ENCODE assay signal across 21 cellular contexts in the genomic region with DNA sequence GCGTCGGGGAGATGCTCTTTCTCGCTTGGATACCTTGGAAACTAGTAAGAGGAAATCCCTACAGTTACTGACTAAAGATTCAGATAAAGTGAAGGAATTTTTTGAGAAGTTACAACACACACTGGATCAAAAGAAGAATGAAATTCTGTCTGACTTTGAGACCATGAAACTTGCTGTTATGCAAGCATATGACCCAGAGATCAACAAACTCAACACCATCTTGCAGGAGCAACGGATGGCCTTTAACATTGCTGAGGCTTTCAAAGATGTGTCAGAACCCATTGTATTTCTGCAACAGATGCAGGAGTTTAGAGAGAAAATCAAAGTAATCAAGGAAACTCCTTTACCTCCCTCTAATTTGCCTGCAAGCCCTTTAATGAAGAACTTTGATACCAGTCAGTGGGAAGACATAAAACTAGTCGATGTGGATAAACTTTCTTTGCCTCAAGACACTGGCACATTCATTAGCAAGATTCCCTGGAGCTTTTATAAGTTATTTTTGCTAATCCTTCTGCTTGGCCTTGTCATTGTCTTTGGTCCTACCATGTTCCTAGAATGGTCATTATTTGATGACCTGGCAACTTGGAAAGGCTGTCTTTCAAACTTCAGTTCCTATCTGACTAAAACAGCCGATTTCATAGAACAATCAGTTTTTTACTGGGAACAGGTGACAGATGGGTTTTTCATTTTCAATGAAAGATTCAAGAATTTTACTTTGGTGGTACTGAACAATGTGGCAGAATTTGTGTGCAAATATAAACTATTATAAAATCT. TPM values are rescaled to one million over a fixed set of nuclear protein-coding genes. Genes with fewer than 3 reads are reported as not detected.
DNase-seq lines count a peak whose midpoint lies in the region; ATAC-seq and TF ChIP-seq lines count a peak whose summit lies in the region.
"Had no signal": no experiment of that assay in that cellular context is flagged by ENCODE, and none has a peak within 500 bp of the region (broad histone marks: within the 10 kb centered on the region; RNA-seq: fewer than 3 reads in every experiment).

No MANE protein-coding gene starts in this region.

- H3K4me3 Mint-ChIP-seq in Calu3 (ENCODE audit: low read depth, unreplicated experiment) (no peak overlapping the region), endothelial cell (ENCODE audit: unreplicated experiment) (peak overlapping the region; percentile 49), osteocyte (ENCODE audit: unreplicated experiment) (no peak overlapping the region)
- H3K4me3 Mint-ChIP-seq: B cell; T-helper 1 cell treated with Interleukin-12 subunit alpha and Interleukin-12 subunit beta and Interleukin-4 antibody, amounts not matched to agents 30 μg/mL and 1 μg/mL, for 36 hours had no signal

- no peak overlapping the region for H3K4me3 ChIP-seq in PC-3 (ENCODE audit: low read length)
- no peak overlapping the region for H3K4me3 ChIP-seq in mucosa of descending colon
- H3K4me3 ChIP-seq: colonic mucosa, GM23248, transverse colon had no signal

- no peaks in the 10 kb centered on the region for H3K9me2 ChIP-seq in PC-3 (replicated peaks; ENCODE audit: low read length)

- no peaks in the 10 kb centered on the region for H3F3A ChIP-seq in PC-3 (ENCODE audit: low read length, unreplicated experiment)

- TF ChIP-seq CTCF in Calu3 (IDR thresholded peaks at IDR 0.05; ENCODE audit: unreplicated experiment) (no peak), PC-3 (conservative IDR thresholded peaks at IDR 0.05; ENCODE audit: low read depth, low read length) (no peak), endothelial cell (IDR thresholded peaks at IDR 0.05; ENCODE audit: unreplicated experiment) (no peak), osteocyte (IDR thresholded peaks at IDR 0.05) (no peak), mucosa of descending colon (IDR thresholded peaks at IDR 0.05) (no peak)

- H3K27ac Mint-ChIP-seq in Calu3 (ENCODE audit: unreplicated experiment) (no peak overlapping the region), endothelial cell (ENCODE audit: unreplicated experiment) (no peak overlapping the region), osteocyte (ENCODE audit: unreplicated experiment) (peak overlapping the region; percentile 54)
- H3K27ac Mint-ChIP-seq: T-helper 1 cell treated with Interleukin-12 subunit alpha and Interleukin-12 subunit beta and Interleukin-4 antibody, amounts not matched to agents 30 μg/mL and 1 μg/mL, for 36 hours had no signal

- peaks cover 7% of the 10 kb centered on the region; the same call in 1 of the 2 replicates for H4K20me1 ChIP-seq in PC-3 (ENCODE audit: low read length)

- BruUV-seq in Calu3 (replicated peaks; lab: Mats Ljungman, UMichigan) (TSS peak; percentile 48), PC-3 (replicated peaks; lab: Mats Ljungman, UMichigan) (TSS peak; percentile 21)

- no peaks in the 10 kb centered on the region for H3K9me3 ChIP-seq in PC-3 (ENCODE audit: low read length)
- no peaks in the 10 kb centered on the region for H3K9me3 ChIP-seq in mucosa of descending colon
- H3K9me3 ChIP-seq: colonic mucosa, transverse colon had no signal

- DNase-seq in Calu3 (no peak), PC-3 (no peak), endothelial cell (ENCODE audit: low spot score) (no peak), osteocyte (ENCODE audit: extremely low spot score, unreplicated experiment) (no peak), mucosa of descending colon (no peak), dedifferentiated amniotic fluid mesenchymal stem cell (ENCODE audit: extremely low spot score) (no peak)
- DNase-seq: activated gamma-delta T cell treated with Interleukin-2 at 50 U/mL for 16 hours; colonic mucosa; foreskin melanocyte; GM23248; left cardiac atrium; NCI-H1417 treated with DMSO at 0.1 percent for 48 hours; NCI-H526 treated with DMSO at 0.1 percent for 48 hours; SHP77 treated with DMSO at 0.1 percent for 48 hours; stimulated activated naive CD4-positive, alpha-beta T cell; transverse colon had no signal

- H3K27me3 Mint-ChIP-seq in Calu3 (ENCODE audit: unreplicated experiment): no peaks in the 10 kb centered on the region
- no peaks in the 10 kb centered on the region for H3K27me3 Mint-ChIP-seq in endothelial cell (ENCODE audit: unreplicated experiment)
- H3K27me3 Mint-ChIP-seq in osteocyte (ENCODE audit: unreplicated experiment): no peaks in the 10 kb centered on the region
- H3K27me3 Mint-ChIP-seq: B cell had no signal

- H3K27me3 ChIP-seq in PC-3 (ENCODE audit: low read length): no peaks in the 10 kb centered on the region
- H3K27me3 ChIP-seq: colonic mucosa, transverse colon had no signal

- H3K4me1 ChIP-seq in PC-3 (ENCODE audit: insufficient read depth, low read length) (no peaks in the 10 kb centered on the region), mucosa of descending colon (ENCODE audit: low read depth) (peaks cover 9% of the 10 kb centered on the region)
- H3K4me1 ChIP-seq: colonic mucosa had no signal

- CTCF ChIA-PET in Calu3 (lab: Charles Lee): no interaction called here
- CTCF ChIA-PET in PC-3 (lab: Charles Lee): no interaction called here

- POLR2A ChIA-PET in PC-3 (lab: Charles Lee; ENCODE audit: unreplicated experiment): no interaction called here

- H3K36me3 Mint-ChIP-seq in Calu3 (ENCODE audit: insufficient read depth, unreplicated experiment) (peaks cover 11% of the 10 kb centered on the region), endothelial cell (ENCODE audit: low read depth, unreplicated experiment) (peaks cover 17% of the 10 kb centered on the region), osteocyte (ENCODE audit: unreplicated experiment) (peaks cover 50% of the 10 kb centered on the region)

- ATAC-seq in PC-3 (no peak), mucosa of descending colon (no peak), GM18861 (IDR thresholded peaks at IDR 0.05; ENCODE audit: unreplicated experiment) (no peak)
- ATAC-seq: left cardiac atrium, right cardiac atrium had no signal

- H3K79me2 ChIP-seq in PC-3 (ENCODE audit: low read length): peaks cover 15% of the 10 kb centered on the region; the same call in 1 of the 2 replicates

- H3K36me3 ChIP-seq in PC-3 (ENCODE audit: low read depth, low read length) (peaks cover 15% of the 10 kb centered on the region), mucosa of descending colon (ENCODE audit: low read depth) (no peaks in the 10 kb centered on the region)

- H3K9me3 Mint-ChIP-seq in Calu3 (ENCODE audit: low read depth, unreplicated experiment) (no peaks in the 10 kb centered on the region), endothelial cell (ENCODE audit: unreplicated experiment) (no peaks in the 10 kb centered on the region), osteocyte (ENCODE audit: unreplicated experiment) (no peaks in the 10 kb centered on the region)
- H3K9me3 Mint-ChIP-seq: T-helper 1 cell treated with Interleukin-12 subunit alpha and Interleukin-12 subunit beta and Interleukin-4 antibody, amounts not matched to agents 30 μg/mL and 1 μg/mL, for 36 hours had no signal

- H3K4me2 ChIP-seq in PC-3 (ENCODE audit: low read length): no peak overlapping the region

- intact Hi-C loops in Calu3 (cut with micrococcal nuclease; ENCODE audit: unreplicated experiment): no loop called here
- intact Hi-C loops in PC-3 (cut with micrococcal nuclease): no loop called here
- intact Hi-C loops in mucosa of descending colon (cut with DNase I, micrococcal nuclease): loop anchor here in 1 of 2 donors (10.0 kb wide), 1 partner anchor 52 kb away; no protein-coding TSS in a partner anchor

- no peak overlapping the region for H3K9ac ChIP-seq in PC-3 (ENCODE audit: low read length)
- H3K9ac ChIP-seq: GM23248 had no signal

- no peak overlapping the region for H3K27ac ChIP-seq in PC-3 (ENCODE audit: low read length)
- H3K27ac ChIP-seq: colonic mucosa, GM23248, transverse colon had no signal

- no peak overlapping the region for H2AFZ ChIP-seq in PC-3 (ENCODE audit: low read length)
- H2AFZ ChIP-seq: GM23248 had no signal

- H3K4me1 Mint-ChIP-seq in Calu3 (ENCODE audit: low read depth, unreplicated experiment) (no peaks in the 10 kb centered on the region), endothelial cell (ENCODE audit: unreplicated experiment) (peaks cover 8% of the 10 kb centered on the region), osteocyte (ENCODE audit: unreplicated experiment) (peaks cover 37% of the 10 kb centered on the region)

RNA-seq across cellular contexts. Expression of a gene that starts 2.7 kb away (rescaled TPM):
- total RNA-seq in Calu3 (2022): not detected in 2 replicates
- total RNA-seq in PC-3 (2014; rRNA removed): 0.15 and 2.4 TPM in 2 replicates
- total RNA-seq in endothelial cell (ENCODE audit: unreplicated experiment): 0.69 TPM
- total RNA-seq in osteocyte: 0.21 and 0.89 TPM in 2 replicates
- total RNA-seq in mucosa of descending colon: 1 to 10 TPM in 2 of 3 donors, under 1 TPM in 1; 0.66 to 1.2 (median 1.1) TPM
- total RNA-seq: G401 had no signal

RNA-seq across cellular contexts. Expression of a gene that starts 15.7 kb away (rescaled TPM):
- total RNA-seq in Calu3 (2022): 10.6 and 11.8 TPM in 2 replicates
- total RNA-seq in PC-3 (2014; rRNA removed): 6.7 and 13.7 TPM in 2 replicates
- total RNA-seq in endothelial cell (ENCODE audit: unreplicated experiment): 34.9 TPM
- 33.4 and 38.5 TPM in 2 replicates for total RNA-seq in osteocyte
- 10 to 100 TPM; 31.6 to 35.5 (median 32.7) TPM for total RNA-seq in mucosa of descending colon
